In genomic region chrX:56765816-56766553, GRCh38 we compare ENCODE assay signal across 11 cellular contexts. TPM values are rescaled to one million over a fixed set of nuclear protein-coding genes. Genes with fewer than 3 reads are reported as not detected.
A peak's percentile ranks its signal among the peaks of the same experiment; 100 is the strongest.
DNase-seq lines count a peak whose midpoint lies in the region; ATAC-seq lines count a peak whose summit lies in the region.
"Had no signal": no experiment of that assay in that cellular context is flagged by ENCODE, and none has a peak within 500 bp of the region (broad histone marks: within the 10 kb centered on the region; RNA-seq: fewer than 3 reads in every experiment).

No MANE protein-coding gene starts in this region.

- H3K9me3 Mint-ChIP-seq in CD8-positive, alpha-beta memory T cell, result no peaks in the 10 kb centered on the region

- intact Hi-C loops in sciatic nerve (cut with DNase I), result no loop called here

- ATAC-seq in sciatic nerve (no peak), HG02678 (IDR thresholded peaks at IDR 0.05; ENCODE audit: unreplicated experiment) (no peak)

- H3K4me1 ChIP-seq in CD8-positive, alpha-beta memory T cell (ENCODE audit: insufficient read depth, low read length), result peaks cover 41% of the 10 kb centered on the region
- H3K4me1 ChIP-seq in HUES6 (ENCODE audit: control insufficient read depth, insufficient read depth, low read length), result peaks cover 39% of the 10 kb centered on the region

- no peaks in the 10 kb centered on the region for H3K36me3 ChIP-seq in CD8-positive, alpha-beta memory T cell (ENCODE audit: insufficient read depth, low read length)
- H3K36me3 ChIP-seq in HUES6 (ENCODE audit: control insufficient read depth, insufficient read depth, low read length), result no peaks in the 10 kb centered on the region

- H3K27ac Mint-ChIP-seq in CD8-positive, alpha-beta memory T cell, result peak overlapping the region; percentile 83 to 98 (median 92)

- no peaks in the 10 kb centered on the region for H3K9me3 ChIP-seq in CD8-positive, alpha-beta memory T cell (ENCODE audit: low read length)
- no peaks in the 10 kb centered on the region; the same call in 1 of the 2 replicates for H3K9me3 ChIP-seq in HUES6 (ENCODE audit: control insufficient read depth, insufficient read depth, low read depth, low read length)

- CTCF ChIA-PET in CD8-positive, alpha-beta memory T cell (lab: Charles Lee), result interaction anchor here (2.3 kb wide), 1 partner anchor 212 kb away, joined by 16 read pairs; no protein-coding TSS in a partner anchor

- peaks cover 0 to 7% (median 0%) of the 10 kb centered on the region in 3 donors for H3K36me3 Mint-ChIP-seq in CD8-positive, alpha-beta memory T cell

- POLR2A ChIA-PET in CD8-positive, alpha-beta memory T cell (lab: Charles Lee), result interaction anchor here (0.7 kb wide), 1 partner anchor 213 kb away, joined by 3 read pairs; no protein-coding TSS in a partner anchor

- peaks cover 0 to 2% of the 10 kb centered on the region in 2 donors for H3K27me3 Mint-ChIP-seq in CD8-positive, alpha-beta memory T cell

- H3K4me3 Mint-ChIP-seq in CD8-positive, alpha-beta memory T cell, result peak overlapping the region; percentile 58 to 98 (median 94)

- peaks cover 50 to 59% (median 53%) of the 10 kb centered on the region in 3 donors for H3K4me1 Mint-ChIP-seq in CD8-positive, alpha-beta memory T cell

- peak overlapping the region; percentile 4 for H3K9ac ChIP-seq in HUES6 (ENCODE audit: low read length)

- no peaks in the 10 kb centered on the region for H3K27me3 ChIP-seq in CD8-positive, alpha-beta memory T cell (ENCODE audit: insufficient read depth, low read length, poor library complexity, severe bottlenecking)
- H3K27me3 ChIP-seq in HUES6 (ENCODE audit: control insufficient read depth, insufficient read depth, low read length), result no peaks in the 10 kb centered on the region

- no peak overlapping the region for H3K4me3 ChIP-seq in CD8-positive, alpha-beta memory T cell (ENCODE audit: low read length)
- no peak overlapping the region for H3K4me3 ChIP-seq in HUES6 (ENCODE audit: low read depth, low read length)

- H3K27ac ChIP-seq in CD8-positive, alpha-beta memory T cell (ENCODE audit: low read depth, low read length), result no peak overlapping the region
- no peak overlapping the region for H3K27ac ChIP-seq in HUES6 (ENCODE audit: low read depth, low read length)
- peak overlapping the region; percentile 94 for H3K27ac ChIP-seq in cingulate gyrus (ENCODE audit: low read depth, low read length)

- DNase-seq in CD8-positive, alpha-beta memory T cell, result no peak
- DNase-seq in sciatic nerve (ENCODE audit: low spot score), result peak; percentile 41
- no peak for DNase-seq in NOMO-1 (lab: John Stamatoyannopoulos, UW; ENCODE audit: unreplicated experiment in 2 of 2)
- DNase-seq in NCI-H146 treated with DMSO at 0.1 percent for 48 hours (lab: John Stamatoyannopoulos, UW; ENCODE audit: unreplicated experiment), result no peak
- DNase-seq in NCI-H1694 (lab: John Stamatoyannopoulos, UW), result no peak
- DNase-seq: NCI-H1436; SHP77 treated with DMSO at 0.1 percent for 48 hours; stimulated activated CD4-positive, alpha-beta T cell treated with anti-CD3 and anti-CD28 coated beads, Interleukin-2, amount 100 ng/mL, for 48 hours had no signal

RNA-seq across cellular contexts. Expression of gene NBDY, which starts 36.9 kb away (rescaled TPM):
- total RNA-seq in CD8-positive, alpha-beta memory T cell, result 10 to 100 TPM; 34.1 to 34.8 TPM
- 65.2 TPM for polyA plus RNA-seq in CD8-positive, alpha-beta memory T cell
- 37.6 TPM for total RNA-seq in sciatic nerve
